1 cellular context compared by ENCODE assay signal in genomic region chr3:158776531-158776930, GRCh38.
TF ChIP-seq lines count a peak whose summit lies in the region.

No MANE protein-coding gene starts in this region.

TF ChIP-seq in K562, 482 proteins besides CTCF, POLR2A, EP300 and RAD21:
- TF ChIP-seq ZZZ3 (IDR thresholded peaks at IDR 0.05) (no peak), POLR2G (IDR thresholded peaks at IDR 0.05; ENCODE audit: low read depth, low read length) (no peak), MIER1 (IDR thresholded peaks at IDR 0.05; ENCODE audit: low read depth) (no peak), ZKSCAN1 (IDR thresholded peaks at IDR 0.05; ENCODE audit: low read depth, low read length) (no peak), KAT7 (CRISPR knock-in tag; IDR thresholded peaks at IDR 0.05; ENCODE audit: borderline replicate concordance) (no peak), ZNF707 (CRISPR knock-in tag; conservative IDR thresholded peaks at IDR 0.05) (no peak), FOXJ3 (CRISPR knock-in tag; IDR thresholded peaks at IDR 0.05) (no peak), MYC (IDR thresholded peaks at IDR 0.05; ENCODE audit: low read depth, low read length) (no peak), MYC (CRISPR knock-in tag; IDR thresholded peaks at IDR 0.05; ENCODE audit: borderline replicate concordance, low read depth) (no peak), TCFL5 (CRISPR knock-in tag; conservative IDR thresholded peaks at IDR 0.05) (no peak)
